Comparison of ENCODE assay signal across 8 cellular contexts in the genomic region with DNA sequence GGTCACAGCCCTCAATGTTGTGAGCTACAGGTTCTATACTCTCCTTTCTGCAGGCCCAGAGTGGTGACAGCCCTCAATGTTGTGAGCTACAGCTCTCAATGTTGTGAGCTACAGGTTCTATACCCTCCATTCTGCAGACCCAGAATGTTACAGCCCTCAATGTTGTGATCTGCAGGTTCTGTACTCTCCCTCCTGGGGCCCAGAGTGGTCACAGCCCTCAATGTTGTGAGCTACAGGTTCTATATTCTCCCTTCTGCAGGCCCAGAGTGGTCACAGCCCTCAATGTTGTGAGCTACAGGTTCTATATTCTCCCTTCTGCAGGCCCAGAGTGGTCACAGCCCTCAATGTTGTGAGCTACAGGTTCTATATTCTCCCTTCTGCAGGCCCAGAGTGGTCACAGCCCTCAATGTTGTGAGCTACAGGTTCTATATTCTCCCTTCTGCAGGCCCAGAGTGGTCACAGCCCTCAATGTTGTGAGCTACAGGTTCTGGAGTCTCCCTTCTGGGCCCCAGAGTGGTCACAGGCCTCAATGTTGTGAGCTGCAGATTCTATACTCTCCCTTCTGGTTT. TPM values are rescaled to one million over a fixed set of nuclear protein-coding genes. Genes with fewer than 3 reads are reported as not detected.
DNase-seq lines count a peak whose midpoint lies in the region; ATAC-seq, FAIRE-seq and TF ChIP-seq lines count a peak whose summit lies in the region.
"Not testable (repeated sequence)": the region's sequence is repeated elsewhere in the genome, so short reads cannot be mapped to it uniquely, and the experiment has no call there.

No MANE protein-coding gene starts in this region.

- H3K79me2 ChIP-seq in GM23338 (replicated peaks; ENCODE audit: insufficient read depth) = peaks cover 17% of the 10 kb centered on the region
- H3K79me2 ChIP-seq in OCI-LY1 (ENCODE audit: insufficient read depth, low read length) = peaks cover 51% of the 10 kb centered on the region
- peaks cover 66% of the 10 kb centered on the region for H3K79me2 ChIP-seq in GM12878 (ENCODE audit: control insufficient read depth, insufficient read depth, low read length)

- H3K27ac Mint-ChIP-seq in CD8-positive, alpha-beta T cell = peak overlapping the region; percentile 87
- not testable (repeated sequence) for H3K27ac Mint-ChIP-seq in GM23338
- H3K27ac Mint-ChIP-seq in activated CD4-positive, alpha-beta T cell treated with anti-CD3 and anti-CD28 coated beads, Interleukin-2, amount 10 ng/mL, durations not matched to agents 24 days and 14 days = peak overlapping the region; percentile 87
- H3K27ac Mint-ChIP-seq in activated T-helper 1 cell treated with anti-CD3 and anti-CD28 coated beads, Interleukin-12 subunit alpha, Interleukin-12 subunit beta, Interleukin-2, Interleukin-4 antibody, amounts not matched to agents 30 ng/mL and 10 ng/mL and 1 ng/mL, durations not matched to agents 14 hours and 24 hours and 36 hours = peak overlapping the region; percentile 91
- H3K27ac Mint-ChIP-seq in naive thymus-derived CD4-positive, alpha-beta T cell = peak overlapping the region; percentile 74 to 96 (median 90)
- H3K27ac Mint-ChIP-seq in stimulated activated naive CD8-positive, alpha-beta T cell treated with anti-CD3 and anti-CD28 coated beads, Interleukin-15, amount 100 ng/mL, for 72 hours = peak overlapping the region in 1 of 2 donors; percentile 49

- H3K27me3 Mint-ChIP-seq in CD8-positive, alpha-beta T cell (ENCODE audit: low read depth); GM23338 (ENCODE audit: insufficient read depth, low read depth, poor library complexity); activated CD4-positive, alpha-beta T cell treated with anti-CD3 and anti-CD28 coated beads, Interleukin-2, amount 10 ng/mL, durations not matched to agents 24 days and 14 days; activated T-helper 1 cell treated with anti-CD3 and anti-CD28 coated beads, Interleukin-12 subunit alpha, Interleukin-12 subunit beta, Interleukin-2, Interleukin-4 antibody, amounts not matched to agents 30 ng/mL and 10 ng/mL and 1 ng/mL, durations not matched to agents 14 hours and 24 hours and 36 hours (ENCODE audit: insufficient read depth); naive thymus-derived CD4-positive, alpha-beta T cell; stimulated activated naive CD8-positive, alpha-beta T cell treated with anti-CD3 and anti-CD28 coated beads, Interleukin-15, amount 100 ng/mL, for 72 hours: not testable (repeated sequence)

- H3K4me1 Mint-ChIP-seq in CD8-positive, alpha-beta T cell (ENCODE audit: low read depth) = peaks cover 85% of the 10 kb centered on the region
- not testable (repeated sequence) for H3K4me1 Mint-ChIP-seq in GM23338
- peaks cover 60% of the 10 kb centered on the region for H3K4me1 Mint-ChIP-seq in activated CD4-positive, alpha-beta T cell treated with anti-CD3 and anti-CD28 coated beads, Interleukin-2, amount 10 ng/mL, durations not matched to agents 24 days and 14 days
- H3K4me1 Mint-ChIP-seq in activated T-helper 1 cell treated with anti-CD3 and anti-CD28 coated beads, Interleukin-12 subunit alpha, Interleukin-12 subunit beta, Interleukin-2, Interleukin-4 antibody, amounts not matched to agents 30 ng/mL and 10 ng/mL and 1 ng/mL, durations not matched to agents 14 hours and 24 hours and 36 hours (ENCODE audit: low read depth) = peaks cover 70% of the 10 kb centered on the region
- H3K4me1 Mint-ChIP-seq in naive thymus-derived CD4-positive, alpha-beta T cell = peaks cover 65 to 92% (median 85%) of the 10 kb centered on the region in 7 donors
- H3K4me1 Mint-ChIP-seq in stimulated activated naive CD8-positive, alpha-beta T cell treated with anti-CD3 and anti-CD28 coated beads, Interleukin-15, amount 100 ng/mL, for 72 hours = peaks cover 94% of the 10 kb centered on the region

- BruUV-seq in GM12878 (replicated peaks; lab: Mats Ljungman, UMichigan) = not testable (repeated sequence)

- not testable (repeated sequence) for H3F3A ChIP-seq in GM23338 (replicated peaks; ENCODE audit: low read depth); OCI-LY1 (ENCODE audit: insufficient read depth, low read length)

- H3K27ac ChIP-seq in CD8-positive, alpha-beta T cell (ENCODE audit: low read depth, low read length); GM23338 (ENCODE audit: low read depth): not testable (repeated sequence)
- H3K27ac ChIP-seq in OCI-LY1 (ENCODE audit: low read depth, low read length, poor library complexity, severe bottlenecking) (peak overlapping the region; percentile 90), GM12878 (ENCODE audit: control insufficient read depth, insufficient read depth) (peak overlapping the region; percentile 86)
- peak overlapping the region; percentile 60 for H3K27ac ChIP-seq in naive thymus-derived CD4-positive, alpha-beta T cell (ENCODE audit: low read depth, low read length)

- not testable (repeated sequence) for TF ChIP-seq RAD21 in GM12878 (IDR thresholded peaks at IDR 0.05; ENCODE audit: insufficient read depth, low read depth, low read length)

- TF ChIP-seq EP300 in GM12878 (IDR thresholded peaks at IDR 0.05; ENCODE audit: borderline replicate concordance in 1 of 2, control insufficient read depth in 1 of 2, low read depth in 2 of 2, low read length in 2 of 2) = not testable (repeated sequence)

- not testable (repeated sequence) for TF ChIP-seq CTCF in CD8-positive, alpha-beta T cell (IDR thresholded peaks at IDR 0.05); GM23338 (conservative IDR thresholded peaks at IDR 0.05; ENCODE audit: low read depth in 2 of 2); OCI-LY1 (IDR thresholded peaks at IDR 0.05; ENCODE audit: low read length); GM12878 (IDR thresholded peaks at IDR 0.05 in 2 of 3, conservative IDR thresholded peaks at IDR 0.05 in 1 of 3; ENCODE audit: control insufficient read depth in 2 of 3, extremely low read depth in 1 of 3, insufficient read depth in 1 of 3, low read depth in 3 of 3, low read length in 3 of 3)

- not testable (repeated sequence) for ATAC-seq in CD8-positive, alpha-beta T cell; GM23338; GM12878; naive thymus-derived CD4-positive, alpha-beta T cell; stimulated activated naive CD8-positive, alpha-beta T cell treated with anti-CD3 and anti-CD28 coated beads, Interleukin-15, amount 100 ng/mL, for 72 hours

- POLR2A ChIA-PET in CD8-positive, alpha-beta T cell (lab: Charles Lee) = interaction anchor here (1.4 kb wide), 1 partner anchor 23 kb away, joined by 6 read pairs; no protein-coding TSS in a partner anchor
- POLR2A ChIA-PET in GM12878 (lab: Charles Lee) = interaction anchor here (0.6 to 5.1 kb wide), 12 partner anchors 11 to 206 kb away, joined by 3 to 59 read pairs (median 8); partner anchors contain the start of genes IFNAR1, IFNAR2 and IL10RB
- POLR2A ChIA-PET in naive thymus-derived CD4-positive, alpha-beta T cell (lab: Charles Lee) = interaction anchor here (0.6 to 4.8 kb wide), 5 partner anchors 11 to 122 kb away, joined by 5 to 39 read pairs (median 8); partner anchors contain the start of genes IFNAR1 and IFNAR2

- not testable (repeated sequence) for H4K20me1 ChIP-seq in GM23338 (replicated peaks; ENCODE audit: insufficient read depth); OCI-LY1 (ENCODE audit: insufficient read depth, low read length); GM12878 (ENCODE audit: control insufficient read depth, insufficient read depth)

- not testable (repeated sequence) for FAIRE-seq in GM12878 (lab: Jason Lieb, UNC)

- H3K4me3 Mint-ChIP-seq in CD8-positive, alpha-beta T cell = peak overlapping the region; percentile 49
- not testable (repeated sequence) for H3K4me3 Mint-ChIP-seq in GM23338
- peak overlapping the region; percentile 65 for H3K4me3 Mint-ChIP-seq in activated CD4-positive, alpha-beta T cell treated with anti-CD3 and anti-CD28 coated beads, Interleukin-2, amount 10 ng/mL, durations not matched to agents 24 days and 14 days
- peak overlapping the region; percentile 51 for H3K4me3 Mint-ChIP-seq in activated T-helper 1 cell treated with anti-CD3 and anti-CD28 coated beads, Interleukin-12 subunit alpha, Interleukin-12 subunit beta, Interleukin-2, Interleukin-4 antibody, amounts not matched to agents 30 ng/mL and 10 ng/mL and 1 ng/mL, durations not matched to agents 14 hours and 24 hours and 36 hours
- H3K4me3 Mint-ChIP-seq in naive thymus-derived CD4-positive, alpha-beta T cell = peak overlapping the region; percentile 46 to 72 (median 60)
- peak overlapping the region; percentile 62 to 73 for H3K4me3 Mint-ChIP-seq in stimulated activated naive CD8-positive, alpha-beta T cell treated with anti-CD3 and anti-CD28 coated beads, Interleukin-15, amount 100 ng/mL, for 72 hours

- RAD21 ChIA-PET in GM12878 (lab: Charles Lee; ENCODE audit: unreplicated experiment) = interaction anchor here (0.9 to 5.2 kb wide), 13 partner anchors 11 to 240 kb away, joined by 3 to 51 read pairs (median 11); partner anchors contain the start of genes IFNAR1, IFNAR2, IL10RB and TMEM50B

- not testable (repeated sequence) for TF ChIP-seq POLR2A in GM12878 (IDR thresholded peaks at IDR 0.05; ENCODE audit: low read depth, low read length)

- not testable (repeated sequence) for H3K36me3 ChIP-seq in CD8-positive, alpha-beta T cell (ENCODE audit: insufficient read depth, low read length); GM12878 (ENCODE audit: control insufficient read depth in 2 of 2, insufficient read depth in 2 of 2, low read length in 1 of 2); naive thymus-derived CD4-positive, alpha-beta T cell (ENCODE audit: control insufficient read depth in 2 of 3, insufficient read depth in 3 of 3, low read length in 3 of 3)
- peaks cover 11% of the 10 kb centered on the region; the same call in 1 of the 2 replicates for H3K36me3 ChIP-seq in GM23338 (ENCODE audit: insufficient read depth)
- peaks cover 80% of the 10 kb centered on the region for H3K36me3 ChIP-seq in OCI-LY1 (ENCODE audit: insufficient read depth, low read length)

- not testable (repeated sequence) for H3K4me3 ChIP-seq in CD8-positive, alpha-beta T cell (ENCODE audit: low read depth, low read length); GM23338
- H3K4me3 ChIP-seq in OCI-LY1 (ENCODE audit: low read depth, low read length, poor library complexity, severe bottlenecking) (peak overlapping the region; percentile 29), GM12878 (peak overlapping the region; percentile 66)
- peak overlapping the region; percentile 26 for H3K4me3 ChIP-seq in naive thymus-derived CD4-positive, alpha-beta T cell (ENCODE audit: low read length)

- CTCF ChIA-PET in CD8-positive, alpha-beta T cell (lab: Charles Lee) = interaction anchor here (1.1 kb wide), 1 partner anchor 10 kb away, joined by 3 read pairs; no protein-coding TSS in a partner anchor
- CTCF ChIA-PET in GM12878 (lab: Yijun Ruan, JAX) = interaction anchor here (0.8 to 3.0 kb wide), 7 partner anchors 21 to 121 kb away, joined by 4 to 15 read pairs (median 7); partner anchors contain the start of gene IL10RB
- CTCF ChIA-PET in naive thymus-derived CD4-positive, alpha-beta T cell (lab: Charles Lee) = interaction anchor here (0.5 to 1.1 kb wide), 2 partner anchors 23 to 26 kb away, joined by 3 read pairs; no protein-coding TSS in a partner anchor

- H3K9me3 Mint-ChIP-seq in CD8-positive, alpha-beta T cell; activated CD4-positive, alpha-beta T cell treated with anti-CD3 and anti-CD28 coated beads, Interleukin-2, amount 10 ng/mL, durations not matched to agents 24 days and 14 days; activated T-helper 1 cell treated with anti-CD3 and anti-CD28 coated beads, Interleukin-12 subunit alpha, Interleukin-12 subunit beta, Interleukin-2, Interleukin-4 antibody, amounts not matched to agents 30 ng/mL and 10 ng/mL and 1 ng/mL, durations not matched to agents 14 hours and 24 hours and 36 hours; naive thymus-derived CD4-positive, alpha-beta T cell; stimulated activated naive CD8-positive, alpha-beta T cell treated with anti-CD3 and anti-CD28 coated beads, Interleukin-15, amount 100 ng/mL, for 72 hours: not testable (repeated sequence)
- H3K9me3 Mint-ChIP-seq in GM23338 = peaks cover 50% of the 10 kb centered on the region

- H3K9ac ChIP-seq in OCI-LY1 (ENCODE audit: low read length) (peak overlapping the region; percentile 48; the same call in 1 of the 2 replicates), GM12878 (ENCODE audit: control insufficient read depth, insufficient read depth, low read length) (peak overlapping the region; percentile 57)

- H3K36me3 Mint-ChIP-seq in CD8-positive, alpha-beta T cell = peaks cover 41% of the 10 kb centered on the region
- peaks cover 70% of the 10 kb centered on the region for H3K36me3 Mint-ChIP-seq in GM23338 (ENCODE audit: low read depth)
- H3K36me3 Mint-ChIP-seq in activated CD4-positive, alpha-beta T cell treated with anti-CD3 and anti-CD28 coated beads, Interleukin-2, amount 10 ng/mL, durations not matched to agents 24 days and 14 days (ENCODE audit: low read depth) = peaks cover 46% of the 10 kb centered on the region
- H3K36me3 Mint-ChIP-seq in activated T-helper 1 cell treated with anti-CD3 and anti-CD28 coated beads, Interleukin-12 subunit alpha, Interleukin-12 subunit beta, Interleukin-2, Interleukin-4 antibody, amounts not matched to agents 30 ng/mL and 10 ng/mL and 1 ng/mL, durations not matched to agents 14 hours and 24 hours and 36 hours (ENCODE audit: low read depth) = peaks cover 38% of the 10 kb centered on the region
- H3K36me3 Mint-ChIP-seq in naive thymus-derived CD4-positive, alpha-beta T cell = peaks cover 6 to 49% (median 19%) of the 10 kb centered on the region in 5 donors

- not testable (repeated sequence) for H3K4me2 ChIP-seq in GM23338
- peak overlapping the region; percentile 53 for H3K4me2 ChIP-seq in OCI-LY1 (ENCODE audit: low read length)
- H3K4me2 ChIP-seq in GM12878 (ENCODE audit: control insufficient read depth, insufficient read depth) = peak overlapping the region; percentile 72

- SMC1A ChIA-PET in GM12878 (lab: Charles Lee; ENCODE audit: uncharacterized antibody, unreplicated experiment) = interaction anchor here (0.6 to 8.0 kb wide), 21 partner anchors 8 to 363 kb away, joined by 3 to 92 read pairs (median 6); partner anchors contain the start of genes IFNAR1, IFNAR2 and IL10RB

- not testable (repeated sequence) for H3K9me2 ChIP-seq in GM23338 (ENCODE audit: insufficient read depth); OCI-LY1 (ENCODE audit: low read depth, low read length)

- H2AFZ ChIP-seq in GM23338; OCI-LY1 (ENCODE audit: low read length); GM12878 (ENCODE audit: control insufficient read depth, low read depth, low read length): not testable (repeated sequence)

- in situ Hi-C loops in GM12878 (cut with MboI) = not testable (repeated sequence)

- DNase-seq in CD8-positive, alpha-beta T cell; activated CD4-positive, alpha-beta T cell treated with anti-CD3 and anti-CD28 coated beads, Interleukin-2, amount 10 ng/mL, durations not matched to agents 24 days and 14 days; activated T-helper 1 cell treated with anti-CD3 and anti-CD28 coated beads, Interleukin-12 subunit alpha, Interleukin-12 subunit beta, Interleukin-2, Interleukin-4 antibody, amounts not matched to agents 30 ng/mL and 10 ng/mL and 1 ng/mL, durations not matched to agents 14 hours and 24 hours and 36 hours (ENCODE audit: low spot score); GM12878 (ENCODE audit: low read depth, low spot score); naive thymus-derived CD4-positive, alpha-beta T cell; stimulated activated naive CD8-positive, alpha-beta T cell treated with anti-CD3 and anti-CD28 coated beads, Interleukin-15, amount 100 ng/mL, for 72 hours: not testable (repeated sequence)
- peak; percentile 15 for DNase-seq in GM23338 (ENCODE audit: low spot score)

- intact Hi-C loops in CD8-positive, alpha-beta T cell (cut with DNase I, micrococcal nuclease) = loop anchor here in 1 of 2 experiments (2.0 kb wide), 1 partner anchor 35 kb away; no protein-coding TSS in a partner anchor
- intact Hi-C loops in activated CD4-positive, alpha-beta T cell treated with anti-CD3 and anti-CD28 coated beads, Interleukin-2, amount 10 ng/mL, durations not matched to agents 24 days and 14 days (cut with micrococcal nuclease) = loop anchor here (2.0 kb wide), 3 partner anchors 17 to 85 kb away; partner anchors contain the start of gene IFNAR1
- intact Hi-C loops in activated T-helper 1 cell treated with anti-CD3 and anti-CD28 coated beads, Interleukin-12 subunit alpha, Interleukin-12 subunit beta, Interleukin-2, Interleukin-4 antibody, amounts not matched to agents 30 ng/mL and 10 ng/mL and 1 ng/mL, durations not matched to agents 14 hours and 24 hours and 36 hours (cut with micrococcal nuclease) = loop anchor here (2.0 kb wide), 3 partner anchors 17 to 143 kb away; partner anchors contain the start of gene IFNAR1
- intact Hi-C loops in GM12878 (cut with micrococcal nuclease; ENCODE audit: unreplicated experiment) = loop anchor here (2.0 to 10.0 kb wide), 2 partner anchors 35 to 305 kb away; partner anchors contain the start of genes GART and SON
- intact Hi-C loops in naive thymus-derived CD4-positive, alpha-beta T cell (cut with micrococcal nuclease) = loop anchor here in 1 of 2 donors (10.0 kb wide), 2 partner anchors 125 to 235 kb away; partner anchors contain the start of gene TMEM50B

- H3K27me3 ChIP-seq in CD8-positive, alpha-beta T cell (ENCODE audit: insufficient read depth, low read length); GM23338 (ENCODE audit: insufficient read depth); OCI-LY1 (ENCODE audit: insufficient read depth, low read length); GM12878 (replicated peaks in 1 of 2; ENCODE audit: control insufficient read depth in 2 of 2, insufficient read depth in 2 of 2, low read length in 1 of 2); naive thymus-derived CD4-positive, alpha-beta T cell (ENCODE audit: control insufficient read depth in 2 of 2, insufficient read depth in 2 of 2, low read length in 2 of 2): not testable (repeated sequence)

- H3K9me3 ChIP-seq in CD8-positive, alpha-beta T cell (ENCODE audit: low read length); OCI-LY1 (ENCODE audit: low read length); GM12878 (replicated peaks; ENCODE audit: control insufficient read depth, insufficient read depth, low read length); naive thymus-derived CD4-positive, alpha-beta T cell (ENCODE audit: control insufficient read depth in 2 of 3, low read length in 3 of 3): not testable (repeated sequence)

- peaks cover 89% of the 10 kb centered on the region for H3K4me1 ChIP-seq in CD8-positive, alpha-beta T cell (ENCODE audit: insufficient read depth, low read length)
- not testable (repeated sequence) for H3K4me1 ChIP-seq in GM23338 (ENCODE audit: insufficient read depth)
- H3K4me1 ChIP-seq in OCI-LY1 (ENCODE audit: insufficient read depth, low read length, severe bottlenecking) = peaks cover 50% of the 10 kb centered on the region
- peaks cover 58% of the 10 kb centered on the region for H3K4me1 ChIP-seq in GM12878 (ENCODE audit: control insufficient read depth, insufficient read depth, low read length)
- H3K4me1 ChIP-seq in naive thymus-derived CD4-positive, alpha-beta T cell (ENCODE audit: control insufficient read depth in 2 of 2, insufficient read depth in 2 of 2, low read length in 2 of 2) = peaks cover 65 to 82% of the 10 kb centered on the region in 2 donors

RNA-seq across cellular contexts. Expression of gene IFNAR2, which starts 9.9 kb away (rescaled TPM):
- total RNA-seq in CD8-positive, alpha-beta T cell = 10 to 100 TPM; 21.9 to 30.0 TPM
- 11.1 and 18.2 TPM in 2 replicates for total RNA-seq in GM23338 (2014; rRNA removed; shearing (Covaris generic))
- 14.5 and 16.8 TPM in 2 replicates for polyA plus RNA-seq in GM23338 (2016; fragmentation: Nextera tagmentation; extraction: Ambion mirVana)
- total RNA-seq in activated CD4-positive, alpha-beta T cell treated with anti-CD3 and anti-CD28 coated beads, Interleukin-2, amount 10 ng/mL, durations not matched to agents 24 days and 14 days = 35.2 and 36.7 TPM in 2 replicates
- 33.3 and 33.5 TPM in 2 replicates for total RNA-seq in activated T-helper 1 cell treated with anti-CD3 and anti-CD28 coated beads, Interleukin-12 subunit alpha, Interleukin-12 subunit beta, Interleukin-2, Interleukin-4 antibody, amounts not matched to agents 30 ng/mL and 10 ng/mL and 1 ng/mL, durations not matched to agents 14 hours and 24 hours and 36 hours
- 126 and 141 TPM in 2 replicates for total RNA-seq in GM12878 (2013; cell fraction: nucleolus; rRNA removed)
- total RNA-seq in GM12878 (2014; rRNA removed) = 13.6 and 15.9 TPM in 2 replicates
- total RNA-seq in GM12878 (2014; rRNA removed; fragmentation: Illumina TruSeq; extraction: Trizol) = 17.8 and 20.4 TPM in 2 replicates
- 57.7 and 64.7 TPM in 2 replicates for total RNA-seq in GM12878 (2021)
- 70.8 TPM for polyA plus RNA-seq in GM12878 (2011; ENCODE audit: low read depth)
- 99.7 and 143 TPM in 2 replicates for polyA plus RNA-seq in GM12878 (2011; rRNA removed)
- polyA plus RNA-seq in GM12878 (2011; cell fraction: cytosol; rRNA removed) = 30.3 and 40.8 TPM in 2 replicates
- 41.7 and 46.0 TPM in 2 replicates for polyA plus RNA-seq in GM12878 (2011; cell fraction: nucleus; rRNA removed)
- 47.7 and 70.7 TPM in 2 replicates for polyA plus RNA-seq in GM12878 (2012)
- polyA plus RNA-seq in GM12878 (2014; fragmentation: Illumina TruSeq; extraction: Trizol) = 76.6 and 99.0 TPM in 2 replicates
- 10 to 100 TPM in 1 of 2 experiments, 1 to 10 TPM in 1; 8.5 to 23.3 TPM for polyA plus RNA-seq in GM12878 (2014; fragmentation: Nextera tagmentation; extraction: Ambion mirVana)
- polyA plus RNA-seq in GM12878 (2014; rRNA removed) = 29.1 and 51.4 TPM in 2 replicates
- polyA plus RNA-seq in GM12878 (2016; fragmentation: Nextera tagmentation; extraction: Ambion mirVana) = 10 to 100 TPM; 66.1 to 67.4 TPM
- polyA minus RNA-seq in GM12878 (2011; rRNA and poly(A)+ RNA removed) = 41.2 and 93.3 TPM in 2 replicates
- 18.4 and 19.6 TPM in 2 replicates for polyA minus RNA-seq in GM12878 (2011; cell fraction: cytosol; rRNA and poly(A)+ RNA removed)
- 16.2 and 23.5 TPM in 2 replicates for polyA minus RNA-seq in GM12878 (2011; cell fraction: nucleus; rRNA and poly(A)+ RNA removed)
- total RNA-seq in naive thymus-derived CD4-positive, alpha-beta T cell = 10 to 100 TPM; 44.9 to 85.8 (median 60.8) TPM
- 10 to 100 TPM; 77.3 to 90.2 TPM for polyA plus RNA-seq in naive thymus-derived CD4-positive, alpha-beta T cell

RNA-seq across cellular contexts. Expression of gene IL10RB, which starts 26.5 kb away (rescaled TPM):
- 1 to 10 TPM; 7.4 to 8.2 TPM for total RNA-seq in CD8-positive, alpha-beta T cell
- 2.1 and 2.5 TPM in 2 replicates for total RNA-seq in GM23338 (2014; rRNA removed; shearing (Covaris generic))
- polyA plus RNA-seq in GM23338 (2016; fragmentation: Nextera tagmentation; extraction: Ambion mirVana) = 2.2 and 2.4 TPM in 2 replicates
- total RNA-seq in activated CD4-positive, alpha-beta T cell treated with anti-CD3 and anti-CD28 coated beads, Interleukin-2, amount 10 ng/mL, durations not matched to agents 24 days and 14 days = 21.1 and 24.0 TPM in 2 replicates
- 20.5 and 21.4 TPM in 2 replicates for total RNA-seq in activated T-helper 1 cell treated with anti-CD3 and anti-CD28 coated beads, Interleukin-12 subunit alpha, Interleukin-12 subunit beta, Interleukin-2, Interleukin-4 antibody, amounts not matched to agents 30 ng/mL and 10 ng/mL and 1 ng/mL, durations not matched to agents 14 hours and 24 hours and 36 hours
- 35.3 and 38.4 TPM in 2 replicates for total RNA-seq in GM12878 (2013; cell fraction: nucleolus; rRNA removed)
- 37.3 and 44.5 TPM in 2 replicates for total RNA-seq in GM12878 (2014; rRNA removed)
- 30.0 and 32.4 TPM in 2 replicates for total RNA-seq in GM12878 (2014; rRNA removed; fragmentation: Illumina TruSeq; extraction: Trizol)
- 22.7 and 26.9 TPM in 2 replicates for total RNA-seq in GM12878 (2021)
- 28.8 TPM for polyA plus RNA-seq in GM12878 (2011; ENCODE audit: low read depth)
- polyA plus RNA-seq in GM12878 (2011; rRNA removed) = 31.4 and 37.4 TPM in 2 replicates
- 32.9 and 43.8 TPM in 2 replicates for polyA plus RNA-seq in GM12878 (2011; cell fraction: cytosol; rRNA removed)
- polyA plus RNA-seq in GM12878 (2011; cell fraction: nucleus; rRNA removed) = 13.2 and 14.8 TPM in 2 replicates
- polyA plus RNA-seq in GM12878 (2012) = 30.3 and 41.4 TPM in 2 replicates
- 27.3 and 37.5 TPM in 2 replicates for polyA plus RNA-seq in GM12878 (2014; fragmentation: Illumina TruSeq; extraction: Trizol)
- polyA plus RNA-seq in GM12878 (2014; fragmentation: Nextera tagmentation; extraction: Ambion mirVana) = 10 to 100 TPM; 15.0 to 23.3 TPM
- polyA plus RNA-seq in GM12878 (2014; rRNA removed) = 27.2 and 31.1 TPM in 2 replicates
- 10 to 100 TPM; 49.8 to 55.1 TPM for polyA plus RNA-seq in GM12878 (2016; fragmentation: Nextera tagmentation; extraction: Ambion mirVana)
- 43.3 and 51.9 TPM in 2 replicates for polyA minus RNA-seq in GM12878 (2011; rRNA and poly(A)+ RNA removed)
- 15.5 and 18.2 TPM in 2 replicates for polyA minus RNA-seq in GM12878 (2011; cell fraction: cytosol; rRNA and poly(A)+ RNA removed)
- 8.2 and 10.6 TPM in 2 replicates for polyA minus RNA-seq in GM12878 (2011; cell fraction: nucleus; rRNA and poly(A)+ RNA removed)
- 10 to 100 TPM; 17.6 to 35.0 (median 27.2) TPM for total RNA-seq in naive thymus-derived CD4-positive, alpha-beta T cell
- 10 to 100 TPM; 47.2 to 51.4 TPM for polyA plus RNA-seq in naive thymus-derived CD4-positive, alpha-beta T cell
